In genomic region chr19:17314007-17314589, GRCh38 we compare ENCODE assay signal across 15 cellular contexts. TPM values are rescaled to one million over a fixed set of nuclear protein-coding genes. Genes with fewer than 3 reads are reported as not detected.
DNase-seq lines count a peak whose midpoint lies in the region; ATAC-seq and TF ChIP-seq lines count a peak whose summit lies in the region.
"Had no signal": no experiment of that assay in that cellular context is flagged by ENCODE, and none has a peak within 500 bp of the region (broad histone marks: within the 10 kb centered on the region; RNA-seq: fewer than 3 reads in every experiment).

No MANE protein-coding gene starts in this region.

- no peak for TF ChIP-seq CTCF in chondrocyte (IDR thresholded peaks at IDR 0.05)

- no peak overlapping the region for H2BK5ac ChIP-seq in trophoblast cell (ENCODE audit: low read depth, low read length, poor library complexity)

- peaks cover 31% of the 10 kb centered on the region for H3K4me1 Mint-ChIP-seq in chondrocyte (ENCODE audit: low read depth)

- peaks cover 39 to 46% of the 10 kb centered on the region in 2 experiments for H3K36me3 ChIP-seq in trophoblast cell (ENCODE audit: control insufficient read depth in 1 of 2, insufficient read depth in 2 of 2, low read length in 2 of 2)

- H3K27ac Mint-ChIP-seq in chondrocyte (ENCODE audit: unreplicated experiment) = peak overlapping the region; percentile 17
- H3K27ac Mint-ChIP-seq: CD8-positive, alpha-beta memory T cell had no signal

- H3K9me3 Mint-ChIP-seq in chondrocyte (ENCODE audit: low read depth) = no peaks in the 10 kb centered on the region
- H3K9me3 Mint-ChIP-seq: CD14-positive monocyte; CD8-positive, alpha-beta memory T cell had no signal

- no peak overlapping the region for H3K4me3 ChIP-seq in trophoblast cell (ENCODE audit: low read depth, low read length)
- H3K4me3 ChIP-seq: A549, GM23248 had no signal

- H3K14ac ChIP-seq in trophoblast cell (ENCODE audit: low read length) = no peak overlapping the region

- H3K9me3 ChIP-seq in trophoblast cell (ENCODE audit: insufficient read depth, low read depth, low read length) = peaks cover 4% of the 10 kb centered on the region
- H3K9me3 ChIP-seq: A549, Caco-2 had no signal

- no peak overlapping the region for H4K8ac ChIP-seq in trophoblast cell (ENCODE audit: low read depth, low read length)

- no peak overlapping the region for H4K12ac ChIP-seq in trophoblast cell (ENCODE audit: low read depth, low read length)

- H2AFZ ChIP-seq in trophoblast cell (ENCODE audit: insufficient read depth, low read length, poor library complexity) = no peak overlapping the region
- H2AFZ ChIP-seq: GM23248 had no signal

- peaks cover 12% of the 10 kb centered on the region for H3K36me3 Mint-ChIP-seq in chondrocyte (ENCODE audit: low read depth)

- DNase-seq in HUDEP-2 (lab: John Stamatoyannopoulos, UW; ENCODE audit: unreplicated experiment in 76 of 76) (peak in 44 of 76 experiments; percentile 20 to 80 (median 48)), chondrocyte (ENCODE audit: low spot score) (no peak), trophoblast cell (no peak), activated gamma-delta T cell treated with Interleukin-2 at 50 U/mL for 16 hours (no peak), NCI-H345 (lab: John Stamatoyannopoulos, UW) (no peak)
- DNase-seq: Caco-2; CD8-positive, alpha-beta memory T cell; DMS53; GF-D8; GM23248; KBM-7 had no signal

- no peaks in the 10 kb centered on the region for H3K27me3 Mint-ChIP-seq in chondrocyte (ENCODE audit: low read depth)

- no peak overlapping the region for H3K4me3 Mint-ChIP-seq in chondrocyte (ENCODE audit: unreplicated experiment)
- H3K4me3 Mint-ChIP-seq: CD14-positive monocyte had no signal

- no peak overlapping the region for H2BK120ac ChIP-seq in trophoblast cell (ENCODE audit: insufficient read depth, low read length, poor library complexity)

- H3K79me2 ChIP-seq in trophoblast cell (ENCODE audit: control insufficient read depth, insufficient read depth, low read length, poor library complexity) = peaks cover 14% of the 10 kb centered on the region

- no peak overlapping the region for H2AK5ac ChIP-seq in trophoblast cell (ENCODE audit: low read length)

- peak overlapping the region; percentile 29 for H3K4ac ChIP-seq in trophoblast cell (ENCODE audit: low read depth, low read length)

- peaks cover 26 to 29% of the 10 kb centered on the region in 2 experiments for H3K4me1 ChIP-seq in trophoblast cell (ENCODE audit: control insufficient read depth in 1 of 2, insufficient read depth in 2 of 2, low read length in 2 of 2)

- H3K4me2 ChIP-seq in trophoblast cell (ENCODE audit: low read length) = no peak overlapping the region
- H3K4me2 ChIP-seq: A549 had no signal

- H3K27me3 ChIP-seq in trophoblast cell (ENCODE audit: insufficient read depth, low read length) = no peaks in the 10 kb centered on the region

- H4K91ac ChIP-seq in trophoblast cell (ENCODE audit: low read depth, low read length) = no peak overlapping the region

- ATAC-seq in GM21390 (IDR thresholded peaks at IDR 0.05; ENCODE audit: unreplicated experiment) (no peak), HG03342 (IDR thresholded peaks at IDR 0.05; ENCODE audit: unreplicated experiment) (no peak)
- ATAC-seq: A549 had no signal

- peaks cover 14% of the 10 kb centered on the region for H3K79me1 ChIP-seq in trophoblast cell (ENCODE audit: low read length)

- no peak overlapping the region for H3K9ac ChIP-seq in trophoblast cell (ENCODE audit: low read length)
- H3K9ac ChIP-seq: GM23248 had no signal

- H3K23ac ChIP-seq in trophoblast cell (ENCODE audit: low read length) = no peak overlapping the region

- H3K27ac ChIP-seq in trophoblast cell (ENCODE audit: low read depth, low read length) = no peak overlapping the region
- H3K27ac ChIP-seq: GM23248 had no signal

- H2BK12ac ChIP-seq in trophoblast cell (ENCODE audit: low read length) = no peak overlapping the region

- WGBS in trophoblast cell (ENCODE audit: extremely low coverage, insufficient coverage, insufficient read length) = no CpG with 5 or more reads among the region's 19 CpGs

- H3K18ac ChIP-seq in trophoblast cell (ENCODE audit: low read length) = peak overlapping the region; percentile 58

RNA-seq across cellular contexts. Expression of gene DDA1, which starts 4.7 kb away (rescaled TPM):
- total RNA-seq in chondrocyte = 53.0 to 66.6 TPM (median 63.9 TPM) in 3 replicates
- polyA plus RNA-seq in trophoblast cell (2013) = 196 and 214 TPM in 2 replicates

RNA-seq across cellular contexts. Expression of gene MRPL34, which starts 8.4 kb away (rescaled TPM):
- 56.6 to 68.7 TPM (median 61.7 TPM) in 3 replicates for total RNA-seq in chondrocyte
- polyA plus RNA-seq in trophoblast cell (2013) = 62.8 and 66.5 TPM in 2 replicates

RNA-seq across cellular contexts. Expression of gene ABHD8, which starts 10.9 kb away (rescaled TPM):
- total RNA-seq in chondrocyte = 3.5 to 6.6 TPM (median 5.9 TPM) in 3 replicates
- 16.0 and 16.6 TPM in 2 replicates for polyA plus RNA-seq in trophoblast cell (2013)

RNA-seq across cellular contexts. Expression of gene ANO8, which starts 20.6 kb away (rescaled TPM):
- 16.7 to 18.9 TPM (median 16.8 TPM) in 3 replicates for total RNA-seq in chondrocyte
- 7.8 TPM in 2 replicates for polyA plus RNA-seq in trophoblast cell (2013)

RNA-seq across cellular contexts. Expression of gene GTPBP3, which starts 23.3 kb away (rescaled TPM):
- total RNA-seq in chondrocyte = 16.7 to 20.9 TPM (median 20.6 TPM) in 3 replicates
- 14.4 and 15.4 TPM in 2 replicates for polyA plus RNA-seq in trophoblast cell (2013)

Comparison
In these comparisons a context has a peak if more than half of its experiments do, and no peak if none do; other contexts are left out.
1. DNase-seq: peak in HUDEP-2 (44 of 76); none in chondrocyte (single experiment), trophoblast cell (0 of 2), activated gamma-delta T cell treated with Interleukin-2 at 50 U/mL for 16 hours (single experiment) and NCI-H345 (single experiment).